In the genomic region with DNA sequence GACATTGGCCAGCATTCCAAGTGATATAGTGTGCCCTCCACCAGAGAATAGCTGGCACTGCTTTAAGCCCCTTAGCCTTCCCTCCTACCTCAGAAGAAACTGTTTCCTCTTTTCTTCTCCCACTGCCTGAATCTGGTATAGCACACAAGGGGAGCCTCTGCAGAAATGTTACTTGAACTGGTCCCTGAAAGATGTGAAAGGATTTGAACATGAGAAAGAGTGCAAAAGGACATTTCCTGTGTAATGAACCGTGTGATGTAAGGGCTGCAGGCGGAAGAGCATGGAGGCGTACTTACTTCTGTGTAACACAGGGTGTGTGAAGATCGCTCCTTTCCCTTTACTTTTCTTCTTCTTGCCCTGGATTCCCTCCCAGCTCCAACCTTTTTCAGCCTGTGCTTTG, we compare ENCODE assay signal across 9 cellular contexts. TPM values are rescaled to one million over a fixed set of nuclear protein-coding genes. Genes with fewer than 3 reads are reported as not detected.
DNase-seq lines count a peak whose midpoint lies in the region; ATAC-seq and TF ChIP-seq lines count a peak whose summit lies in the region.
"Had no signal": no experiment of that assay in that cellular context is flagged by ENCODE, and none has a peak within 500 bp of the region (broad histone marks: within the 10 kb centered on the region; RNA-seq: fewer than 3 reads in every experiment).

No MANE protein-coding gene starts in this region.

- CTCF ChIA-PET in PC-3 (lab: Charles Lee) = no interaction called here

- no peaks in the 10 kb centered on the region for H3K27me3 Mint-ChIP-seq in activated T-cell treated with anti-CD3 and anti-CD28 coated beads, Interleukin-2, amount 50 U/mL, for 4 hours (ENCODE audit: low read depth)
- H3K27me3 Mint-ChIP-seq in effector memory CD8-positive, alpha-beta T cell = no peaks in the 10 kb centered on the region

- H3F3A ChIP-seq in PC-3 (ENCODE audit: low read length, unreplicated experiment) = peaks cover 10% of the 10 kb centered on the region

- no peak overlapping the region for H3K27ac ChIP-seq in PC-3 (ENCODE audit: low read length)

- no peaks in the 10 kb centered on the region for H3K9me3 ChIP-seq in PC-3 (ENCODE audit: low read length)

- no peaks in the 10 kb centered on the region for H3K9me3 Mint-ChIP-seq in activated T-cell treated with anti-CD3 and anti-CD28 coated beads, Interleukin-2, amount 50 U/mL, for 4 hours
- H3K9me3 Mint-ChIP-seq in effector memory CD8-positive, alpha-beta T cell = no peaks in the 10 kb centered on the region

- peaks cover 4% of the 10 kb centered on the region for H3K36me3 Mint-ChIP-seq in activated T-cell treated with anti-CD3 and anti-CD28 coated beads, Interleukin-2, amount 50 U/mL, for 4 hours (ENCODE audit: insufficient read depth)
- H3K36me3 Mint-ChIP-seq in effector memory CD8-positive, alpha-beta T cell (ENCODE audit: insufficient read depth) = peaks cover 4% of the 10 kb centered on the region

- no peak overlapping the region for H3K4me2 ChIP-seq in PC-3 (ENCODE audit: low read length)

- H3K36me3 ChIP-seq in PC-3 (ENCODE audit: low read depth, low read length) = no peaks in the 10 kb centered on the region

- peak overlapping the region; percentile 60 for H3K4me3 Mint-ChIP-seq in activated T-cell treated with anti-CD3 and anti-CD28 coated beads, Interleukin-2, amount 50 U/mL, for 4 hours
- H3K4me3 Mint-ChIP-seq in effector memory CD8-positive, alpha-beta T cell = peak overlapping the region; percentile 22 to 36

- TF ChIP-seq CTCF in PC-3 (conservative IDR thresholded peaks at IDR 0.05; ENCODE audit: low read depth, low read length) = no peak

- H3K9me2 ChIP-seq in PC-3 (replicated peaks; ENCODE audit: low read length) = no peaks in the 10 kb centered on the region

- peak; percentile 50 to 51 for ATAC-seq in activated T-cell treated with anti-CD3 and anti-CD28 coated beads, Interleukin-2, amount 50 U/mL, for 4 hours
- ATAC-seq in HG03520 (IDR thresholded peaks at IDR 0.05; ENCODE audit: unreplicated experiment) (peak; percentile 60), PC-3 (no peak), GM21367 (IDR thresholded peaks at IDR 0.05; ENCODE audit: unreplicated experiment) (no peak)
- ATAC-seq in effector memory CD8-positive, alpha-beta T cell (replicated peaks) = peak; percentile 65
- peak; percentile 31 for ATAC-seq in stimulated activated naive CD8-positive, alpha-beta T cell treated with anti-CD3 and anti-CD28 coated beads, Interleukin-15, Interleukin-2, amounts not matched to agents 100 U/mL and 50 U/mL, for 24 hours

- peaks cover 94% of the 10 kb centered on the region for H3K4me1 Mint-ChIP-seq in activated T-cell treated with anti-CD3 and anti-CD28 coated beads, Interleukin-2, amount 50 U/mL, for 4 hours (ENCODE audit: low read depth)
- peaks cover 58 to 87% of the 10 kb centered on the region in 2 donors for H3K4me1 Mint-ChIP-seq in effector memory CD8-positive, alpha-beta T cell (ENCODE audit: low read depth in 2 of 2)

- H4K20me1 ChIP-seq in PC-3 (ENCODE audit: low read length) = peaks cover 37% of the 10 kb centered on the region

- no peak for DNase-seq in activated T-cell treated with anti-CD3 and anti-CD28 coated beads, Interleukin-2, amount 50 U/mL, for 4 hours
- DNase-seq in activated T-cell treated with anti-CD3 and anti-CD28 coated beads, Interleukin-2, amount 50 U/mL, for 48 hours = no peak
- no peak for DNase-seq in effector memory CD8-positive, alpha-beta T cell
- DNase-seq in stimulated activated naive CD8-positive, alpha-beta T cell treated with anti-CD3 and anti-CD28 coated beads, Interleukin-15, Interleukin-2, amounts not matched to agents 100 U/mL and 50 U/mL, for 24 hours = no peak
- DNase-seq in C1 segment of cervical spinal cord (lab: John Stamatoyannopoulos, UW) (no peak), PC-3 (no peak)
- DNase-seq: MM.1S had no signal

- H3K79me2 ChIP-seq in PC-3 (ENCODE audit: low read length) = peaks cover 100% of the 10 kb centered on the region

- H3K9ac ChIP-seq in PC-3 (ENCODE audit: low read length) = no peak overlapping the region

- POLR2A ChIA-PET in PC-3 (lab: Charles Lee; ENCODE audit: unreplicated experiment) = no interaction called here

- intact Hi-C loops in PC-3 (cut with micrococcal nuclease) = no loop called here

- peak overlapping the region; percentile 22 to 73 for H3K27ac Mint-ChIP-seq in effector memory CD8-positive, alpha-beta T cell

- no peak overlapping the region for H2AFZ ChIP-seq in PC-3 (ENCODE audit: low read length)

- peaks cover 34% of the 10 kb centered on the region for H3K4me1 ChIP-seq in PC-3 (ENCODE audit: insufficient read depth, low read length)

- no TSS peak for BruUV-seq in PC-3 (replicated peaks; lab: Mats Ljungman, UMichigan)

- H3K27me3 ChIP-seq in PC-3 (ENCODE audit: low read length) = no peaks in the 10 kb centered on the region

- H3K4me3 ChIP-seq in PC-3 (ENCODE audit: low read length) = no peak overlapping the region

RNA-seq across cellular contexts. Expression of gene TMOD3, which starts 8.3 kb away (rescaled TPM):
- total RNA-seq in activated T-cell treated with anti-CD3 and anti-CD28 coated beads, Interleukin-2, amount 50 U/mL, for 4 hours = 10 to 100 TPM; 43.2 to 47.4 (median 46.3) TPM
- total RNA-seq in PC-3 (2014; rRNA removed) = 35.5 and 43.9 TPM in 2 replicates

Comparison
In these comparisons a context has a peak if more than half of its experiments do, and no peak if none do; other contexts are left out.
1. ATAC-seq: peak in activated T-cell treated with anti-CD3 and anti-CD28 coated beads, Interleukin-2, amount 50 U/mL, for 4 hours (2 of 2), HG03520 (single experiment), effector memory CD8-positive, alpha-beta T cell (single experiment) and stimulated activated naive CD8-positive, alpha-beta T cell treated with anti-CD3 and anti-CD28 coated beads, Interleukin-15, Interleukin-2, amounts not matched to agents 100 U/mL and 50 U/mL, for 24 hours (single experiment); none in PC-3 (single experiment) and GM21367 (single experiment).